In genomic region chr13:98495627-98496238, GRCh38 we compare ENCODE assay signal across 11 cellular contexts.
DNase-seq lines count a peak whose midpoint lies in the region; ATAC-seq, FAIRE-seq and TF ChIP-seq lines count a peak whose summit lies in the region.
"Had no signal": no experiment of that assay in that cellular context is flagged by ENCODE, and none has a peak within 500 bp of the region (broad histone marks: within the 10 kb centered on the region; RNA-seq: fewer than 3 reads in every experiment).

No MANE protein-coding gene starts in this region.

- peak overlapping the region; percentile 69 for H3K4me2 ChIP-seq in A549

- TF ChIP-seq RAD21 in A549 (conservative IDR thresholded peaks at IDR 0.05 in 1 of 2, IDR thresholded peaks at IDR 0.05 in 1 of 2): no peak

- DNase-seq in A549 (ENCODE audit: low read depth in 1 of 2, low spot score in 1 of 2) (no peak), RPMI7951 (ENCODE audit: low read depth) (peak; percentile 27), fibroblast of villous mesenchyme (ENCODE audit: low read depth) (peak; percentile 82), omental fat pad (ENCODE audit: low spot score) (no peak), hippocampal formation (lab: John Stamatoyannopoulos, UW) (no peak), amygdala (lab: John Stamatoyannopoulos, UW) (no peak)
- no peak for DNase-seq in activated effector memory CD4-positive, alpha-beta T cell treated with anti-CD3 and anti-CD28 coated beads, Interleukin-2, amount 50 U/mL, for 16 hours
- DNase-seq: BE2C, natural killer cell, NCI-H2081 had no signal

- ATAC-seq in A549 (peak in 1 of 2 experiments; percentile 60; a peak in 3 of 6 replicates), omental fat pad (ENCODE audit: low FRiP score) (peak; percentile 51), GM21786 (IDR thresholded peaks at IDR 0.05; ENCODE audit: unreplicated experiment) (no peak)
- ATAC-seq: natural killer cell had no signal

- POLR2A ChIA-PET in A549 (lab: Yijun Ruan, JAX): no interaction called here

- WGBS in A549 (ENCODE audit: missing lambda C conversion rate): 44% methylated on average over 10 of the region's 11 CpGs

- CTCF ChIA-PET in A549 (lab: Yijun Ruan, JAX): interaction anchor here (1.0 kb wide), 1 partner anchor 30 kb away, joined by 3 read pairs; no protein-coding TSS in a partner anchor

- no peak for TF ChIP-seq POLR2A in A549 (IDR thresholded peaks at IDR 0.05; ENCODE audit: low read length)

- H3K4me3 ChIP-seq in A549: no peak overlapping the region
- peak overlapping the region; percentile 4 for H3K4me3 ChIP-seq in fibroblast of villous mesenchyme (ENCODE audit: low read depth, low read length)

- H3K4me1 ChIP-seq in A549: peaks cover 53% of the 10 kb centered on the region

- no peak for FAIRE-seq in A549 (lab: Jason Lieb, UNC)

- peak overlapping the region; percentile 67 to 77; a peak in 5 of 6 replicates for H3K27ac ChIP-seq in A549

- TF ChIP-seq CTCF in A549 (IDR thresholded peaks at IDR 0.05): no peak
- TF ChIP-seq CTCF in fibroblast of villous mesenchyme (IDR thresholded peaks at IDR 0.05; ENCODE audit: insufficient read depth, low read depth, low read length): no peak
- TF ChIP-seq CTCF in omental fat pad (IDR thresholded peaks at IDR 0.05): no peak

- no peaks in the 10 kb centered on the region for H3K9me3 ChIP-seq in A549
- H3K9me3 ChIP-seq: BE2C had no signal

- TF ChIP-seq EP300 in A549 (IDR thresholded peaks at IDR 0.05): no peak

TF ChIP-seq in A549, 52 proteins besides CTCF, POLR2A, EP300 and RAD21:
- TF ChIP-seq SMC3 (IDR thresholded peaks at IDR 0.05): no peak
- TF ChIP-seq CEBPB (IDR thresholded peaks at IDR 0.05): peak; percentile 63 to 64; a peak in 2 of 4 replicates

Comparison
In these comparisons a context has a peak if more than half of its experiments do, and no peak if none do; other contexts are left out.
1. DNase-seq: peak in RPMI7951 (single experiment) and fibroblast of villous mesenchyme (single experiment); none in A549 (0 of 2), omental fat pad (single experiment), activated effector memory CD4-positive, alpha-beta T cell treated with anti-CD3 and anti-CD28 coated beads, Interleukin-2, amount 50 U/mL, for 16 hours (single experiment), hippocampal formation (0 of 2) and amygdala (0 of 56).